ENCODE assay signal across 8 cellular contexts in genomic region chr17:74213897-74214386, GRCh38. TPM values are rescaled to one million over a fixed set of nuclear protein-coding genes. Genes with fewer than 3 reads are reported as not detected.
DNase-seq lines count a peak whose midpoint lies in the region; ATAC-seq and TF ChIP-seq lines count a peak whose summit lies in the region.

No MANE protein-coding gene starts in this region.

- peaks cover 37% of the 10 kb centered on the region for H3K4me1 Mint-ChIP-seq in activated naive CD4-positive, alpha-beta T cell treated with anti-CD3 and anti-CD28 coated beads, Interleukin-2, amount 50 U/mL, for 24 hours

- TF ChIP-seq CTCF in HFF-Myc (IDR thresholded peaks at IDR 0.05; ENCODE audit: low read depth, low read length, missing control alignments) (no peak), foreskin keratinocyte (conservative IDR thresholded peaks at IDR 0.05) (no peak)

- peaks cover 10% of the 10 kb centered on the region for H3K36me3 Mint-ChIP-seq in activated naive CD4-positive, alpha-beta T cell treated with anti-CD3 and anti-CD28 coated beads, Interleukin-2, amount 50 U/mL, for 24 hours

- ATAC-seq in stimulated activated naive CD8-positive, alpha-beta T cell treated with anti-CD3 and anti-CD28 coated beads, Interleukin-15, Interleukin-2, amounts not matched to agents 100 U/mL and 50 U/mL, for 24 hours, result no peak
- no peak for ATAC-seq in foreskin keratinocyte

- H3K27me3 ChIP-seq in ACC112 (ENCODE audit: insufficient read depth, low read length) (no peaks in the 10 kb centered on the region), iPS-15b (ENCODE audit: control insufficient read depth, insufficient read depth, low read length) (peaks cover 5% of the 10 kb centered on the region), foreskin keratinocyte (peaks cover 17% of the 10 kb centered on the region)

- no peaks in the 10 kb centered on the region for H3K27me3 Mint-ChIP-seq in activated naive CD4-positive, alpha-beta T cell treated with anti-CD3 and anti-CD28 coated beads, Interleukin-2, amount 50 U/mL, for 24 hours

- no peak overlapping the region for H3K27ac ChIP-seq in ACC112 (ENCODE audit: low read depth, low read length)
- no peak overlapping the region for H3K27ac ChIP-seq in foreskin keratinocyte

- H3K9me3 Mint-ChIP-seq in activated naive CD4-positive, alpha-beta T cell treated with anti-CD3 and anti-CD28 coated beads, Interleukin-2, amount 50 U/mL, for 24 hours, result no peaks in the 10 kb centered on the region

- no peak overlapping the region for H2AFZ ChIP-seq in ACC112 (ENCODE audit: low read length, unreplicated experiment)

- H3K79me2 ChIP-seq in ACC112 (ENCODE audit: control insufficient read depth, insufficient read depth, low read length, unreplicated experiment), result no peaks in the 10 kb centered on the region

- H3K4me1 ChIP-seq in ACC112 (ENCODE audit: control insufficient read depth, insufficient read depth, low read length, unreplicated experiment) (peaks cover 10% of the 10 kb centered on the region), iPS-15b (ENCODE audit: control insufficient read depth, insufficient read depth, low read length) (peaks cover 13% of the 10 kb centered on the region), foreskin keratinocyte (peaks cover 15% of the 10 kb centered on the region)

- H3K36me3 ChIP-seq in ACC112 (ENCODE audit: insufficient read depth, low read length) (no peaks in the 10 kb centered on the region), iPS-15b (ENCODE audit: control insufficient read depth, insufficient read depth, low read length) (peaks cover 12% of the 10 kb centered on the region)

- H3K9me3 ChIP-seq in iPS-15b (ENCODE audit: control insufficient read depth, insufficient read depth, low read length), result no peaks in the 10 kb centered on the region

- peak overlapping the region; percentile 8 for H3K27ac Mint-ChIP-seq in activated naive CD4-positive, alpha-beta T cell treated with anti-CD3 and anti-CD28 coated beads, Interleukin-2, amount 50 U/mL, for 24 hours

- DNase-seq in HFF-Myc (ENCODE audit: extremely low read depth, low read depth), result no peak
- DNase-seq in stimulated activated naive CD8-positive, alpha-beta T cell treated with anti-CD3 and anti-CD28 coated beads, Interleukin-15, Interleukin-2, amounts not matched to agents 100 U/mL and 50 U/mL, for 24 hours, result peak; percentile 36
- no peak for DNase-seq in activated effector memory CD4-positive, alpha-beta T cell treated with anti-CD3 and anti-CD28 coated beads, Interleukin-2, amount 50 U/mL, for 16 hours
- no peak for DNase-seq in foreskin keratinocyte
- DNase-seq in kidney glomerular epithelial cell (lab: John Stamatoyannopoulos, UW), result no peak

- H3K4me3 ChIP-seq in ACC112 (ENCODE audit: low read depth, low read length), result peak overlapping the region; percentile 79
- H3K4me3 ChIP-seq in HFF-Myc (replicated peaks; ENCODE audit: low read depth, low read length), result peak overlapping the region; percentile 61
- H3K4me3 ChIP-seq in iPS-15b (ENCODE audit: low read depth, low read length), result peak overlapping the region; percentile 65

- no peak overlapping the region for H3K9ac ChIP-seq in iPS-15b (ENCODE audit: low read depth, low read length)

- H3K4me3 Mint-ChIP-seq in activated naive CD4-positive, alpha-beta T cell treated with anti-CD3 and anti-CD28 coated beads, Interleukin-2, amount 50 U/mL, for 24 hours, result peak overlapping the region; percentile 87

RNA-seq across cellular contexts. Expression of gene TTYH2, which starts 0.6 kb away (rescaled TPM):
- 1.8 and 3.1 TPM in 2 replicates for total RNA-seq in foreskin keratinocyte
- polyA plus RNA-seq in foreskin keratinocyte, result 1.4 and 1.8 TPM in 2 replicates

RNA-seq across cellular contexts. Expression of gene RPL38, which starts 10.5 kb away (rescaled TPM):
- total RNA-seq in foreskin keratinocyte, result 1,782 and 1,801 TPM in 2 replicates
- 2,904 and 3,003 TPM in 2 replicates for polyA plus RNA-seq in foreskin keratinocyte
